ENCODE assay signal across 15 cellular contexts in the genomic region with DNA sequence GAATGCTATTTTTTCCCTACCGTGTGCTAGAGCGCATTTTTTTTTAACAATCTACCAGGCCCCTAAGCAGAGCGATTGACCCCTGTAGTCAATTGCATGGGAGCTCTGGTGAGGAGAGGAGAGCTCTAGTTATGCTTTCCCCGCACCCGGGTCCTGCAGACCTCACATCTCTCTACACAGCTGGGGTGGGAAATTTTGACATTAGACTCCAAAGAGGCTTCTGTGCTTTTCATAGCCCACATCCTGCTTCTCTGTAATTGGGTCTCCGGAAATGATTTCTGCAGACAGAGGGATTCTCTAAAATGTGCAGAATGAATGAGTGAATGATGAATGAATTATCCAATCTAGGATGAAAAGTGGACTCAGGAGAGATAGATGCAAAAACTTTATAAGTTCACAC. TPM values are rescaled to one million over a fixed set of nuclear protein-coding genes. Genes with fewer than 3 reads are reported as not detected.
DNase-seq lines count a peak whose midpoint lies in the region; ATAC-seq and TF ChIP-seq lines count a peak whose summit lies in the region.
"Had no signal": no experiment of that assay in that cellular context is flagged by ENCODE, and none has a peak within 500 bp of the region (broad histone marks: within the 10 kb centered on the region; RNA-seq: fewer than 3 reads in every experiment).

No MANE protein-coding gene starts in this region.

- peak; percentile 62 to 68 for ATAC-seq in CD4-positive, CD25-positive, alpha-beta regulatory T cell (ENCODE audit: low read depth in 2 of 2)
- peak; percentile 90 for ATAC-seq in DND-41 (ENCODE audit: insufficient read depth, low read depth)
- peak; percentile 80 to 87 (median 82) for ATAC-seq in T-cell (replicated peaks in 1 of 4)
- ATAC-seq in central memory CD8-positive, alpha-beta T cell (replicated peaks; ENCODE audit: extremely low read depth, poor library complexity, severe bottlenecking): peak; percentile 69
- ATAC-seq in GM19324 (IDR thresholded peaks at IDR 0.05; ENCODE audit: low FRiP score, unreplicated experiment): no peak
- ATAC-seq: GM23338, left cardiac atrium had no signal

- peaks cover 14 to 58% (median 31%) of the 10 kb centered on the region in 4 donors for H3K4me1 Mint-ChIP-seq in CD4-positive, CD25-positive, alpha-beta regulatory T cell
- H3K4me1 Mint-ChIP-seq in T-cell (peaks cover 47 to 64% (median 52%) of the 10 kb centered on the region in 3 donors), type B pancreatic cell (ENCODE audit: unreplicated experiment) (no peaks in the 10 kb centered on the region)
- peaks cover 45% of the 10 kb centered on the region for H3K4me1 Mint-ChIP-seq in central memory CD8-positive, alpha-beta T cell

- H3K27me3 Mint-ChIP-seq in CD4-positive, CD25-positive, alpha-beta regulatory T cell: no peaks in the 10 kb centered on the region
- H3K27me3 Mint-ChIP-seq in T-cell: no peaks in the 10 kb centered on the region
- no peaks in the 10 kb centered on the region for H3K27me3 Mint-ChIP-seq in central memory CD8-positive, alpha-beta T cell
- peaks cover 4% of the 10 kb centered on the region for H3K27me3 Mint-ChIP-seq in type B pancreatic cell

- H3K4me2 ChIP-seq in DND-41 (ENCODE audit: insufficient read depth, low read length): peak overlapping the region; percentile 57
- H3K4me2 ChIP-seq: GM23338 had no signal

- no peaks in the 10 kb centered on the region for H3K9me3 ChIP-seq in CD4-positive, CD25-positive, alpha-beta regulatory T cell (ENCODE audit: control insufficient read depth in 2 of 2, low read length in 2 of 2)
- H3K9me3 ChIP-seq in DND-41 (ENCODE audit: insufficient read depth, low read length, severe bottlenecking): no peaks in the 10 kb centered on the region
- H3K9me3 ChIP-seq: thyroid gland had no signal

- peak overlapping the region; percentile 62 for H3K4me3 ChIP-seq in CD4-positive, CD25-positive, alpha-beta regulatory T cell (ENCODE audit: low read depth, low read length)
- peak overlapping the region in 1 of 2 experiments; percentile 30; a peak in 2 of 4 replicates for H3K4me3 ChIP-seq in DND-41 (ENCODE audit: low read depth in 1 of 2, low read length in 2 of 2)
- H3K4me3 ChIP-seq: dorsolateral prefrontal cortex, GM23338, thyroid gland had no signal

- TF ChIP-seq CTCF in DND-41 (IDR thresholded peaks at IDR 0.05; ENCODE audit: borderline replicate concordance, extremely low read depth, low read length, poor library complexity, severe bottlenecking): no peak
- TF ChIP-seq CTCF in type B pancreatic cell (conservative IDR thresholded peaks at IDR 0.05): no peak

- H3K4me3 Mint-ChIP-seq in CD4-positive, CD25-positive, alpha-beta regulatory T cell: peak overlapping the region; percentile 22 to 71 (median 42)
- H3K4me3 Mint-ChIP-seq in T-cell: peak overlapping the region in 2 of 3 donors; percentile 34 to 70
- H3K4me3 Mint-ChIP-seq in central memory CD8-positive, alpha-beta T cell: peak overlapping the region; percentile 61
- H3K4me3 Mint-ChIP-seq in type B pancreatic cell: no peak overlapping the region
- H3K4me3 Mint-ChIP-seq: GM23338 had no signal

- H3K36me3 Mint-ChIP-seq in CD4-positive, CD25-positive, alpha-beta regulatory T cell: no peaks in the 10 kb centered on the region
- H3K36me3 Mint-ChIP-seq in T-cell (no peaks in the 10 kb centered on the region), type B pancreatic cell (no peaks in the 10 kb centered on the region)
- H3K36me3 Mint-ChIP-seq in central memory CD8-positive, alpha-beta T cell (ENCODE audit: insufficient read depth): peaks cover 3% of the 10 kb centered on the region

- peak in 2 of 3 donors; percentile 44 to 72 for DNase-seq in CD4-positive, CD25-positive, alpha-beta regulatory T cell
- DNase-seq in DND-41 (peak; percentile 83), T-cell (peak in 12 of 34 experiments; percentile 7 to 47 (median 26)), type B pancreatic cell (ENCODE audit: extremely low spot score, unreplicated experiment) (no peak), NCI-H526 (lab: John Stamatoyannopoulos, UW) (no peak), dermis blood vessel endothelial cell (no peak)
- DNase-seq in central memory CD8-positive, alpha-beta T cell (ENCODE audit: low spot score in 2 of 2): no peak
- DNase-seq: dorsolateral prefrontal cortex, left cardiac atrium, NCI-H1436 treated with DMSO at 0.1 percent for 48 hours, NCI-H226, SW 1271, thyroid gland had no signal

- H2AFZ ChIP-seq in DND-41 (ENCODE audit: low read depth, low read length): no peak overlapping the region
- H2AFZ ChIP-seq: GM23338 had no signal

- H3K27ac Mint-ChIP-seq in CD4-positive, CD25-positive, alpha-beta regulatory T cell: peak overlapping the region in 2 of 3 donors; percentile 5 to 65
- H3K27ac Mint-ChIP-seq in T-cell: no peak overlapping the region
- peak overlapping the region; percentile 22 for H3K27ac Mint-ChIP-seq in central memory CD8-positive, alpha-beta T cell (ENCODE audit: low read depth)
- H3K27ac Mint-ChIP-seq in type B pancreatic cell: no peak overlapping the region
- H3K27ac Mint-ChIP-seq: GM23338 had no signal

- H3K9me3 Mint-ChIP-seq in CD4-positive, CD25-positive, alpha-beta regulatory T cell: no peaks in the 10 kb centered on the region
- H3K9me3 Mint-ChIP-seq in T-cell: no peaks in the 10 kb centered on the region
- H3K9me3 Mint-ChIP-seq in central memory CD8-positive, alpha-beta T cell: no peaks in the 10 kb centered on the region
- no peaks in the 10 kb centered on the region for H3K9me3 Mint-ChIP-seq in type B pancreatic cell
- H3K9me3 Mint-ChIP-seq: GM23338 had no signal

- no peaks in the 10 kb centered on the region for H3K36me3 ChIP-seq in CD4-positive, CD25-positive, alpha-beta regulatory T cell (ENCODE audit: control insufficient read depth, insufficient read depth, low read length)
- no peaks in the 10 kb centered on the region for H3K36me3 ChIP-seq in DND-41 (ENCODE audit: insufficient read depth, low read length)
- H3K36me3 ChIP-seq: thyroid gland had no signal

- peaks cover 3% of the 10 kb centered on the region; the same call in 1 of the 2 replicates for H4K20me1 ChIP-seq in DND-41 (ENCODE audit: insufficient read depth, low read length)

- peaks cover 36% of the 10 kb centered on the region for H3K4me1 ChIP-seq in CD4-positive, CD25-positive, alpha-beta regulatory T cell (ENCODE audit: control insufficient read depth, insufficient read depth, low read length, poor library complexity, severe bottlenecking)
- peaks cover 60% of the 10 kb centered on the region for H3K4me1 ChIP-seq in DND-41 (ENCODE audit: insufficient read depth, low read length)
- H3K4me1 ChIP-seq: thyroid gland had no signal

- no peak overlapping the region for H3K27ac ChIP-seq in CD4-positive, CD25-positive, alpha-beta regulatory T cell (ENCODE audit: insufficient read depth, low read length, poor library complexity, severe bottlenecking)
- H3K27ac ChIP-seq in DND-41 (ENCODE audit: low read length): peak overlapping the region; percentile 95
- H3K27ac ChIP-seq: dorsolateral prefrontal cortex, thyroid gland had no signal

- H3K9ac ChIP-seq in DND-41 (ENCODE audit: low read depth, low read length): peak overlapping the region; percentile 45

- POLR2A ChIA-PET in T-cell (lab: Charles Lee): no interaction called here

- H3K27me3 ChIP-seq in CD4-positive, CD25-positive, alpha-beta regulatory T cell (ENCODE audit: control insufficient read depth, insufficient read depth, low read length): no peaks in the 10 kb centered on the region
- H3K27me3 ChIP-seq in DND-41 (ENCODE audit: insufficient read depth, low read length, poor library complexity): no peaks in the 10 kb centered on the region
- H3K27me3 ChIP-seq: thyroid gland had no signal

- no peaks in the 10 kb centered on the region for H3K79me2 ChIP-seq in DND-41 (ENCODE audit: insufficient read depth, low read length)

- CTCF ChIA-PET in T-cell (lab: Charles Lee): interaction anchor here in 1 of 2 donors (1.2 to 1.5 kb wide), 3 partner anchors 14 to 40 kb away, joined by 3 to 4 read pairs (median 3); no protein-coding TSS in a partner anchor

RNA-seq across cellular contexts. Expression of a gene that starts 41.5 kb away (rescaled TPM):
- 251 TPM for total RNA-seq in CD4-positive, CD25-positive, alpha-beta regulatory T cell
- 10 to 100 TPM; 30.7 to 42.4 (median 36.1) TPM for polyA plus RNA-seq in CD4-positive, CD25-positive, alpha-beta regulatory T cell
- total RNA-seq in T-cell: 10 to 100 TPM in 2 of 5 donors, 1 to 10 TPM in 3; 5.2 to 64.2 (median 6.0) TPM
- 19.6 and 29.4 TPM in 2 replicates for total RNA-seq in type B pancreatic cell (ENCODE audit: low replicate concordance)
- total RNA-seq in dermis blood vessel endothelial cell: 4.2 and 5.8 TPM in 2 replicates

Comparison
In these comparisons a context has a peak if more than half of its experiments do, and no peak if none do; other contexts are left out.
1. DNase-seq: peak in CD4-positive, CD25-positive, alpha-beta regulatory T cell (2 of 3) and DND-41 (single experiment); none in central memory CD8-positive, alpha-beta T cell (0 of 2), type B pancreatic cell (single experiment), NCI-H526 (0 of 2) and dermis blood vessel endothelial cell (single experiment).
2. H3K27ac Mint-ChIP-seq: peak in CD4-positive, CD25-positive, alpha-beta regulatory T cell (2 of 3) and central memory CD8-positive, alpha-beta T cell (single experiment); none in T-cell (0 of 2) and type B pancreatic cell (single experiment).